Comparison of ENCODE assay signal across 14 cellular contexts in genomic region chr6:3831741-3832530, GRCh38.
"Had no signal": no experiment of that assay in that cellular context is flagged by ENCODE, and none has a peak within 500 bp of the region (broad histone marks: within the 10 kb centered on the region; RNA-seq: fewer than 3 reads in every experiment).

No MANE protein-coding gene starts in this region.

- H3K27ac Mint-ChIP-seq: activated CD8-positive, alpha-beta memory T cell treated with anti-CD3 and anti-CD28 coated beads, Interleukin-2, amount 10 ng/mL, durations not matched to agents 7 days and 5 days; activated T-cell treated with anti-CD3 and anti-CD28 coated beads, Interleukin-2, amount 50 U/mL, for 24 hours; stimulated activated memory B cell treated with anti-CD40 and anti-IgM and Interleukin-4, amounts not matched to agents 10 μg/mL and 1 μg/mL and 100 μg/mL, for 72 hours had no signal

- H3K9me3 Mint-ChIP-seq: activated T-cell treated with anti-CD3 and anti-CD28 coated beads, Interleukin-2, amount 50 U/mL, for 24 hours; stimulated activated memory B cell treated with anti-CD40 and anti-IgM and Interleukin-4, amounts not matched to agents 10 μg/mL and 1 μg/mL and 100 μg/mL, for 72 hours had no signal

- DNase-seq: activated CD4-positive, alpha-beta T cell treated with anti-CD3 and anti-CD28 coated beads for 1 hour; activated CD4-positive, alpha-beta T cell treated with anti-CD3 and anti-CD28 coated beads, Interleukin-2, amount 50 U/mL, for 48 hours; activated CD8-positive, alpha-beta memory T cell treated with anti-CD3 and anti-CD28 coated beads, Interleukin-2, amount 10 ng/mL, durations not matched to agents 7 days and 5 days; activated gamma-delta T cell treated with Interleukin-2 at 50 U/mL for 16 hours; activated T-cell treated with anti-CD3 and anti-CD28 coated beads, Interleukin-2, amount 50 U/mL, for 24 hours; aorta; hippocampal formation; left colon; mesendoderm; pancreas; T1000; tibial artery had no signal

- ATAC-seq: activated CD8-positive, alpha-beta memory T cell treated with anti-CD3 and anti-CD28 coated beads, Interleukin-2, amount 10 ng/mL, durations not matched to agents 7 days and 5 days; left colon; pancreas; stimulated activated memory B cell treated with anti-CD40 and anti-IgM and Interleukin-4, amounts not matched to agents 10 μg/mL and 1 μg/mL and 100 μg/mL, for 72 hours had no signal

- H3K36me3 Mint-ChIP-seq: activated CD8-positive, alpha-beta memory T cell treated with anti-CD3 and anti-CD28 coated beads, Interleukin-2, amount 10 ng/mL, durations not matched to agents 7 days and 5 days; stimulated activated memory B cell treated with anti-CD40 and anti-IgM and Interleukin-4, amounts not matched to agents 10 μg/mL and 1 μg/mL and 100 μg/mL, for 72 hours had no signal

- H3K36me3 ChIP-seq: pancreas, SJSA1, tibial artery had no signal

- H3K27me3 Mint-ChIP-seq: stimulated activated memory B cell treated with anti-CD40 and anti-IgM and Interleukin-4, amounts not matched to agents 10 μg/mL and 1 μg/mL and 100 μg/mL, for 72 hours had no signal

- H3K4me3 Mint-ChIP-seq: activated CD8-positive, alpha-beta memory T cell treated with anti-CD3 and anti-CD28 coated beads, Interleukin-2, amount 10 ng/mL, durations not matched to agents 7 days and 5 days; activated T-cell treated with anti-CD3 and anti-CD28 coated beads, Interleukin-2, amount 50 U/mL, for 24 hours; stimulated activated memory B cell treated with anti-CD40 and anti-IgM and Interleukin-4, amounts not matched to agents 10 μg/mL and 1 μg/mL and 100 μg/mL, for 72 hours had no signal

- H3K4me3 ChIP-seq: pancreas, SJSA1, tibial artery had no signal

- H3K27me3 ChIP-seq: pancreas, SJSA1, tibial artery had no signal

- H3K4me1 Mint-ChIP-seq: activated CD8-positive, alpha-beta memory T cell treated with anti-CD3 and anti-CD28 coated beads, Interleukin-2, amount 10 ng/mL, durations not matched to agents 7 days and 5 days had no signal

- H3K9me3 ChIP-seq: pancreas, SJSA1, tibial artery had no signal
